ENCODE assay signal across 13 cellular contexts in genomic region chr13:99218126-99218525, GRCh38. TPM values are rescaled to one million over a fixed set of nuclear protein-coding genes. Genes with fewer than 3 reads are reported as not detected.
DNase-seq lines count a peak whose midpoint lies in the region; ATAC-seq, FAIRE-seq and TF ChIP-seq lines count a peak whose summit lies in the region.
"Had no signal": no experiment of that assay in that cellular context is flagged by ENCODE, and none has a peak within 500 bp of the region (broad histone marks: within the 10 kb centered on the region; RNA-seq: fewer than 3 reads in every experiment).

No MANE protein-coding gene starts in this region.

- intact Hi-C loops in Right ventricle myocardium inferior (cut with DNase I): no loop called here
- intact Hi-C loops in cardiac septum (cut with DNase I): no loop called here

- TF ChIP-seq RAD21 in liver (IDR thresholded peaks at IDR 0.05): no peak

- H3K36me3 ChIP-seq in liver (ENCODE audit: control insufficient read depth in 4 of 4, insufficient read depth in 3 of 4, low read depth in 1 of 4, low read length in 3 of 4) (no peaks in the 10 kb centered on the region), small intestine (ENCODE audit: control insufficient read depth in 2 of 2, insufficient read depth in 2 of 2, low read length in 2 of 2) (peaks cover 0 to 3% of the 10 kb centered on the region in 2 donors)
- H3K36me3 ChIP-seq: esophagus muscularis mucosa had no signal

- ATAC-seq in Right ventricle myocardium inferior (peak; percentile 23), HG02588 (IDR thresholded peaks at IDR 0.05; ENCODE audit: unreplicated experiment) (no peak)

- TF ChIP-seq CTCF in liver (IDR thresholded peaks at IDR 0.05; ENCODE audit: low read depth, low read length, missing input control): no peak

- H3K27ac ChIP-seq in liver (ENCODE audit: low read depth in 1 of 2, low read length in 2 of 2): peak overlapping the region in 1 of 2 donors; percentile 8
- no peak overlapping the region for H3K27ac ChIP-seq in small intestine (ENCODE audit: low read depth in 1 of 2, low read length in 1 of 2)
- H3K27ac ChIP-seq: parathyroid adenoma had no signal

- H3K27ac Mint-ChIP-seq in activated naive CD8-positive, alpha-beta T cell treated with anti-CD3 and anti-CD28 coated beads for 36 hours: peak overlapping the region; percentile 94

- H3K9me3 ChIP-seq in liver (ENCODE audit: control insufficient read depth in 4 of 4, low read length in 3 of 4) (no peaks in the 10 kb centered on the region), small intestine (ENCODE audit: control insufficient read depth, low read depth) (no peaks in the 10 kb centered on the region)
- H3K9me3 ChIP-seq: esophagus muscularis mucosa had no signal

- FAIRE-seq in small intestine (lab: Jason Lieb, UNC): no peak
- FAIRE-seq: GM19239 had no signal

- H3K27me3 Mint-ChIP-seq in activated naive CD8-positive, alpha-beta T cell treated with anti-CD3 and anti-CD28 coated beads for 36 hours: no peaks in the 10 kb centered on the region

- peaks cover 87% of the 10 kb centered on the region for H3K4me1 Mint-ChIP-seq in activated naive CD8-positive, alpha-beta T cell treated with anti-CD3 and anti-CD28 coated beads for 36 hours

- peaks cover 33% of the 10 kb centered on the region for H3K36me3 Mint-ChIP-seq in activated naive CD8-positive, alpha-beta T cell treated with anti-CD3 and anti-CD28 coated beads for 36 hours

- H3K4me1 ChIP-seq in liver (ENCODE audit: control insufficient read depth in 4 of 4, insufficient read depth in 4 of 4, low read length in 3 of 4): peaks cover 9 to 27% (median 17%) of the 10 kb centered on the region in 4 donors
- H3K4me1 ChIP-seq in small intestine (ENCODE audit: control insufficient read depth in 2 of 2, insufficient read depth in 1 of 2, low read depth in 1 of 2, low read length in 1 of 2): peaks cover 0 to 5% of the 10 kb centered on the region in 2 donors
- H3K4me1 ChIP-seq: parathyroid adenoma had no signal

- DNase-seq in Right ventricle myocardium inferior (ENCODE audit: missing footprints) (no peak), cardiac septum (ENCODE audit: low spot score) (no peak), NCI-H774 (lab: John Stamatoyannopoulos, UW) (no peak), small intestine (no peak), NCI-H1694 (lab: John Stamatoyannopoulos, UW) (no peak)
- no peak for DNase-seq in activated naive CD8-positive, alpha-beta T cell treated with anti-CD3 and anti-CD28 coated beads for 36 hours
- DNase-seq: mammary epithelial cell, NCI-H2107 had no signal

- H3K4me3 ChIP-seq in liver (ENCODE audit: low read depth in 1 of 3, low read length in 3 of 3) (no peak overlapping the region), small intestine (ENCODE audit: low read depth in 1 of 2, low read length in 2 of 2) (no peak overlapping the region)
- H3K4me3 ChIP-seq: esophagus muscularis mucosa had no signal

- no peak overlapping the region for H3K9ac ChIP-seq in liver (ENCODE audit: low read depth in 1 of 2, low read length in 2 of 2)
- H3K9ac ChIP-seq: parathyroid adenoma had no signal

- peak overlapping the region; percentile 66 for H3K4me3 Mint-ChIP-seq in activated naive CD8-positive, alpha-beta T cell treated with anti-CD3 and anti-CD28 coated beads for 36 hours

- H3K9me3 Mint-ChIP-seq in activated naive CD8-positive, alpha-beta T cell treated with anti-CD3 and anti-CD28 coated beads for 36 hours: peaks cover 3% of the 10 kb centered on the region

- no peaks in the 10 kb centered on the region for H3K27me3 ChIP-seq in liver (ENCODE audit: control insufficient read depth in 4 of 4, insufficient read depth in 4 of 4, low read length in 3 of 4)
- no peaks in the 10 kb centered on the region for H3K27me3 ChIP-seq in small intestine (ENCODE audit: control insufficient read depth in 2 of 2, insufficient read depth in 2 of 2, low read length in 2 of 2)
- H3K27me3 ChIP-seq: esophagus muscularis mucosa had no signal

TF ChIP-seq in liver, 16 proteins besides CTCF, POLR2A, EP300 and RAD21:
- TF ChIP-seq TAF1 (conservative IDR thresholded peaks at IDR 0.05) (no peak), FOXA1 (IDR thresholded peaks at IDR 0.05) (no peak), HNF4A (conservative IDR thresholded peaks at IDR 0.05) (no peak), ZBTB33 (IDR thresholded peaks at IDR 0.05) (peak; percentile 10)

RNA-seq across cellular contexts. Expression of gene UBAC2, which starts 17.5 kb away (rescaled TPM):
- 39.1 TPM for total RNA-seq in Right ventricle myocardium inferior
- 61.2 TPM for total RNA-seq in cardiac septum
- 10 to 100 TPM; 56.0 to 59.0 TPM for total RNA-seq in activated naive CD8-positive, alpha-beta T cell treated with anti-CD3 and anti-CD28 coated beads for 36 hours
- 10 to 100 TPM; 32.9 to 42.3 TPM for total RNA-seq in liver
- 10 to 100 TPM; 33.5 to 37.1 TPM for polyA plus RNA-seq in liver
- 10 to 100 TPM; 56.2 to 83.1 (median 68.9) TPM for polyA plus RNA-seq in small intestine

RNA-seq across cellular contexts. Expression of gene GPR18, which starts 40.1 kb away (rescaled TPM):
- total RNA-seq in Right ventricle myocardium inferior (not detected), cardiac septum (not detected), liver (under 1 TPM; 0.25 to 0.56 TPM)
- 10 to 100 TPM; 16.9 to 17.6 TPM for total RNA-seq in activated naive CD8-positive, alpha-beta T cell treated with anti-CD3 and anti-CD28 coated beads for 36 hours
- polyA plus RNA-seq in liver (1 to 10 TPM in 1 of 2 donors, under 1 TPM in 1; 0.13 to 1.0 TPM), small intestine (under 1 TPM in 2 of 3 donors, not detected in 1; 0.54 to 0.66 TPM)
- total RNA-seq: esophagus muscularis mucosa, mammary epithelial cell had no signal
- polyA plus RNA-seq: mammary epithelial cell had no signal

Comparison
In these comparisons a context has a peak if more than half of its experiments do, and no peak if none do; other contexts are left out.
1. RNA of gene GPR18, which starts 40.1 kb away (total RNA-seq): 16.9 to 17.6 TPM in activated naive CD8-positive, alpha-beta T cell treated with anti-CD3 and anti-CD28 coated beads for 36 hours; 0.25 to 0.56 TPM in liver, not detected in Right ventricle myocardium inferior (single experiment) and not detected in cardiac septum (single experiment); every median in the first group is over 10 times any median in the second.